ENCODE assay signal across 12 cellular contexts in the genomic region with DNA sequence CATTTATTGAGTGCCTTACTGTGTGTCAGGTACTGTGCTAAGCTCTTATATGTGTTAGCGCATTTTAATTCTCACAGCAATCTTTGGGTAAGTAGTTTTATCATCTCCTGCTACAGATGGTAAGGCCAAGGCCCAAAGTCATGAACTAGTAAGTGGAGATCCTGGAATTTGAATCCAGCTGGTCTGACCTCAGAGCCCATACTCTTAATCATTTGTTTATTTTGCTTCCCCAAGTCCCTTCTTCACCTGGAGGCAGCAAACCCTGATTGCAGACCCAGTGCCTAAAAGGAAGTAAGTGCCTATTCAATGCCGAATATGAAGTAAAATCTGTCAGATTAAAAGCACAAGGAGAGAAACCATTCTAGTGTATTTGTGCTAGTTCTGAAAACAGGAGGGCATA.
"Had no signal": no experiment of that assay in that cellular context is flagged by ENCODE, and none has a peak within 500 bp of the region (broad histone marks: within the 10 kb centered on the region; RNA-seq: fewer than 3 reads in every experiment).

No MANE protein-coding gene starts in this region.

- H3K9me3 ChIP-seq: esophagus squamous epithelium, sigmoid colon, thoracic aorta had no signal

- H3K36me3 ChIP-seq: esophagus squamous epithelium, sigmoid colon, thoracic aorta had no signal

- H3K4me3 ChIP-seq: esophagus squamous epithelium, sigmoid colon, thoracic aorta had no signal

- ATAC-seq: activated T-cell treated with anti-CD3 and anti-CD28 coated beads, Interleukin-2, amount 50 U/mL, for 72 hours; stimulated activated memory B cell treated with anti-CD40 and anti-IgM and Interleukin-4, amounts not matched to agents 10 μg/mL and 1 μg/mL and 100 μg/mL, for 72 hours had no signal

- H3K27me3 ChIP-seq: esophagus squamous epithelium, sigmoid colon had no signal

- H3K27ac ChIP-seq: esophagus squamous epithelium, sigmoid colon, thoracic aorta, VCaP had no signal

- DNase-seq: activated CD4-positive, CD25-positive, alpha-beta regulatory T cell treated with anti-CD3 and anti-CD28 coated beads, Interleukin-2, amount 50 U/mL, for 72 hours; activated effector memory CD4-positive, alpha-beta T cell treated with anti-CD3 and anti-CD28 coated beads, Interleukin-2, amount 50 U/mL, for 16 hours; activated naive CD4-positive, alpha-beta T cell treated with anti-CD3 and anti-CD28 coated beads, Interleukin-2, amount 50 U/mL, for 16 hours; activated T-cell treated with anti-CD3 and anti-CD28 coated beads, Interleukin-2, amount 50 U/mL, for 72 hours; effector CD8-positive, alpha-beta T cell; esophagus squamous epithelium; sigmoid colon; stimulated activated CD4-positive, alpha-beta T cell treated with anti-CD3 and anti-CD28 coated beads, Interleukin-4, amount 100 ng/mL, for 4 hours; T-helper 2 cell had no signal

- H3K4me1 ChIP-seq: sigmoid colon had no signal
